16 cellular contexts compared by ENCODE assay signal in genomic region chr1:28812669-28813468, GRCh38. TPM values are rescaled to one million over a fixed set of nuclear protein-coding genes. Genes with fewer than 3 reads are reported as not detected.
DNase-seq lines count a peak whose midpoint lies in the region; TF ChIP-seq lines count a peak whose summit lies in the region.
"Had no signal": no experiment of that assay in that cellular context is flagged by ENCODE, and none has a peak within 500 bp of the region (broad histone marks: within the 10 kb centered on the region; RNA-seq: fewer than 3 reads in every experiment).

No MANE protein-coding gene starts in this region.

- H3K27me3 ChIP-seq in A673 (replicated peaks; ENCODE audit: insufficient read depth, low read depth, low read length, poor library complexity) (peaks cover 31% of the 10 kb centered on the region), HUES48 (ENCODE audit: control insufficient read depth, insufficient read depth, low read length) (peaks cover 48% of the 10 kb centered on the region)
- H3K27me3 ChIP-seq in effector memory CD4-positive, alpha-beta T cell (replicated peaks; ENCODE audit: control insufficient read depth, insufficient read depth, low read length, poor library complexity, severe bottlenecking): peaks cover 26% of the 10 kb centered on the region

- H3K4me3 Mint-ChIP-seq in CD14-positive monocyte: peak overlapping the region in 1 of 2 donors; percentile 84
- no peak overlapping the region for H3K4me3 Mint-ChIP-seq in activated T-helper 2 cell treated with anti-CD3 and anti-CD28 coated beads, Interferon-gamma antibody, Interleukin-2, Interleukin-4, amounts not matched to agents 10 μg/mL and 5 μg/mL and 100 μg/mL, durations not matched to agents 14 hours and 24 hours and 36 hours (ENCODE audit: low read depth)
- no peak overlapping the region for H3K4me3 Mint-ChIP-seq in activated CD4-positive, alpha-beta T cell treated with anti-CD3 and anti-CD28 coated beads, Interleukin-2, amount 10 ng/mL, durations not matched to agents 7 days and 5 days
- H3K4me3 Mint-ChIP-seq: memory B cell had no signal

- H3K27me3 Mint-ChIP-seq in CD14-positive monocyte (ENCODE audit: low read depth in 3 of 3): peaks cover 54 to 75% (median 66%) of the 10 kb centered on the region in 3 donors
- H3K27me3 Mint-ChIP-seq in activated T-helper 2 cell treated with anti-CD3 and anti-CD28 coated beads, Interferon-gamma antibody, Interleukin-2, Interleukin-4, amounts not matched to agents 10 μg/mL and 5 μg/mL and 100 μg/mL, durations not matched to agents 14 hours and 24 hours and 36 hours (ENCODE audit: low read depth): peaks cover 48% of the 10 kb centered on the region
- peaks cover 56% of the 10 kb centered on the region for H3K27me3 Mint-ChIP-seq in activated CD4-positive, alpha-beta T cell treated with anti-CD3 and anti-CD28 coated beads, Interleukin-2, amount 10 ng/mL, durations not matched to agents 7 days and 5 days

- peak overlapping the region; percentile 53; the same call in 1 of the 2 replicates for H3K9ac ChIP-seq in HUES48 (ENCODE audit: low read depth, low read length)

- no peaks in the 10 kb centered on the region for H3K36me3 ChIP-seq in A673 (ENCODE audit: insufficient read depth, low read length, poor library complexity, severe bottlenecking)
- H3K36me3 ChIP-seq in HUES48 (ENCODE audit: control insufficient read depth, insufficient read depth, low read length): no peaks in the 10 kb centered on the region
- no peaks in the 10 kb centered on the region for H3K36me3 ChIP-seq in effector memory CD4-positive, alpha-beta T cell (ENCODE audit: control insufficient read depth, insufficient read depth, low read length)
- H3K36me3 ChIP-seq: heart left ventricle had no signal

- no TSS peak for BruUV-seq in A673 (replicated peaks; lab: Mats Ljungman, UMichigan)

- H3K9me3 Mint-ChIP-seq in CD14-positive monocyte: peaks cover 0 to 7% (median 1%) of the 10 kb centered on the region in 7 donors
- no peaks in the 10 kb centered on the region for H3K9me3 Mint-ChIP-seq in activated T-helper 2 cell treated with anti-CD3 and anti-CD28 coated beads, Interferon-gamma antibody, Interleukin-2, Interleukin-4, amounts not matched to agents 10 μg/mL and 5 μg/mL and 100 μg/mL, durations not matched to agents 14 hours and 24 hours and 36 hours
- H3K9me3 Mint-ChIP-seq in activated CD4-positive, alpha-beta T cell treated with anti-CD3 and anti-CD28 coated beads, Interleukin-2, amount 10 ng/mL, durations not matched to agents 7 days and 5 days: no peaks in the 10 kb centered on the region
- H3K9me3 Mint-ChIP-seq: memory B cell had no signal

- no peaks in the 10 kb centered on the region for H3K9me3 ChIP-seq in A673 (ENCODE audit: low read depth, low read length, poor library complexity, severe bottlenecking)
- H3K9me3 ChIP-seq in HUES48 (ENCODE audit: control insufficient read depth, insufficient read depth, low read length): no peaks in the 10 kb centered on the region
- H3K9me3 ChIP-seq in effector memory CD4-positive, alpha-beta T cell (ENCODE audit: control insufficient read depth, low read length): no peaks in the 10 kb centered on the region
- H3K9me3 ChIP-seq: heart left ventricle had no signal

- TF ChIP-seq CTCF in A673 (conservative IDR thresholded peaks at IDR 0.05; ENCODE audit: low read depth, low read length) (no peak), CD14-positive monocyte (IDR thresholded peaks at IDR 0.05) (no peak)

- CTCF ChIA-PET in A673 (lab: Charles Lee): no interaction called here
- CTCF ChIA-PET in activated CD4-positive, alpha-beta T cell treated with anti-CD3 and anti-CD28 coated beads, Interleukin-2, amount 10 ng/mL, durations not matched to agents 7 days and 5 days (lab: Charles Lee): interaction anchor here (0.6 kb wide), 1 partner anchor 11 kb away, joined by 3 read pairs; no protein-coding TSS in a partner anchor

- H3K27ac ChIP-seq in A673 (ENCODE audit: low read depth, low read length, poor library complexity, severe bottlenecking) (no peak overlapping the region), HUES48 (ENCODE audit: low read depth, low read length) (no peak overlapping the region)
- H3K27ac ChIP-seq in effector memory CD4-positive, alpha-beta T cell (ENCODE audit: insufficient read depth, low read length, poor library complexity, severe bottlenecking): no peak overlapping the region
- H3K27ac ChIP-seq: heart left ventricle had no signal

- H3K4me3 ChIP-seq in A673 (ENCODE audit: low read depth, low read length, poor library complexity, severe bottlenecking) (peak overlapping the region; percentile 25), HUES48 (ENCODE audit: low read depth, low read length) (peak overlapping the region; percentile 54), iPS-11a (ENCODE audit: low read depth, low read length) (peak overlapping the region; percentile 45)
- H3K4me3 ChIP-seq in effector memory CD4-positive, alpha-beta T cell (ENCODE audit: insufficient read depth, low read depth, low read length, poor library complexity, severe bottlenecking): no peak overlapping the region

- intact Hi-C loops in A673 (cut with micrococcal nuclease; ENCODE audit: unreplicated experiment): no loop called here
- intact Hi-C loops in CD14-positive monocyte (cut with micrococcal nuclease): no loop called here
- intact Hi-C loops in activated T-helper 2 cell treated with anti-CD3 and anti-CD28 coated beads, Interferon-gamma antibody, Interleukin-2, Interleukin-4, amounts not matched to agents 10 μg/mL and 5 μg/mL and 100 μg/mL, durations not matched to agents 14 hours and 24 hours and 36 hours (cut with micrococcal nuclease): no loop called here

- no peak for DNase-seq in A673 (ENCODE audit: low spot score)
- peak; percentile 50 for DNase-seq in NCI-H748 treated with DMSO at 0.1 percent for 48 hours (lab: John Stamatoyannopoulos, UW)
- no peak for DNase-seq in effector memory CD4-positive, alpha-beta T cell
- no peak for DNase-seq in CD14-positive monocyte (ENCODE audit: low spot score)
- no peak for DNase-seq in activated T-helper 2 cell treated with anti-CD3 and anti-CD28 coated beads, Interferon-gamma antibody, Interleukin-2, Interleukin-4, amounts not matched to agents 10 μg/mL and 5 μg/mL and 100 μg/mL, durations not matched to agents 14 hours and 24 hours and 36 hours (ENCODE audit: low spot score)
- no peak for DNase-seq in activated CD4-positive, alpha-beta T cell treated with anti-CD3 and anti-CD28 coated beads, Interleukin-2, amount 10 ng/mL, durations not matched to agents 7 days and 5 days
- DNase-seq: AML-193; effector CD8-positive, alpha-beta T cell; GF-D8; heart left ventricle; NK-92 treated with Interleukin-12 subunit alpha and Interleukin-12 subunit beta, amount 100 ng/mL, for 24 hours had no signal

- POLR2A ChIA-PET in A673 (lab: Charles Lee; ENCODE audit: low non-redundant PET): interaction anchor here (0.6 kb wide), 1 partner anchor 170 kb away, joined by 4 read pairs; no protein-coding TSS in a partner anchor
- POLR2A ChIA-PET in activated CD4-positive, alpha-beta T cell treated with anti-CD3 and anti-CD28 coated beads, Interleukin-2, amount 10 ng/mL, durations not matched to agents 7 days and 5 days (lab: Charles Lee): no interaction called here

- no peak overlapping the region for H3K27ac Mint-ChIP-seq in CD14-positive monocyte
- H3K27ac Mint-ChIP-seq in activated T-helper 2 cell treated with anti-CD3 and anti-CD28 coated beads, Interferon-gamma antibody, Interleukin-2, Interleukin-4, amounts not matched to agents 10 μg/mL and 5 μg/mL and 100 μg/mL, durations not matched to agents 14 hours and 24 hours and 36 hours: no peak overlapping the region
- no peak overlapping the region for H3K27ac Mint-ChIP-seq in activated CD4-positive, alpha-beta T cell treated with anti-CD3 and anti-CD28 coated beads, Interleukin-2, amount 10 ng/mL, durations not matched to agents 7 days and 5 days
- H3K27ac Mint-ChIP-seq: memory B cell had no signal

- H3K36me3 Mint-ChIP-seq in CD14-positive monocyte: no peaks in the 10 kb centered on the region
- H3K36me3 Mint-ChIP-seq in activated T-helper 2 cell treated with anti-CD3 and anti-CD28 coated beads, Interferon-gamma antibody, Interleukin-2, Interleukin-4, amounts not matched to agents 10 μg/mL and 5 μg/mL and 100 μg/mL, durations not matched to agents 14 hours and 24 hours and 36 hours (ENCODE audit: low read depth): no peaks in the 10 kb centered on the region
- no peaks in the 10 kb centered on the region for H3K36me3 Mint-ChIP-seq in activated CD4-positive, alpha-beta T cell treated with anti-CD3 and anti-CD28 coated beads, Interleukin-2, amount 10 ng/mL, durations not matched to agents 7 days and 5 days (ENCODE audit: low read depth)
- H3K36me3 Mint-ChIP-seq: memory B cell had no signal

- H3K4me1 ChIP-seq in A673 (ENCODE audit: insufficient read depth, low read length, poor library complexity, severe bottlenecking): no peaks in the 10 kb centered on the region
- H3K4me1 ChIP-seq in HUES48 (ENCODE audit: control insufficient read depth, insufficient read depth, low read length): no peaks in the 10 kb centered on the region
- H3K4me1 ChIP-seq in effector memory CD4-positive, alpha-beta T cell (ENCODE audit: control insufficient read depth, insufficient read depth, low read length, poor library complexity, severe bottlenecking): peaks cover 4% of the 10 kb centered on the region

- peaks cover 5% of the 10 kb centered on the region for H3K4me1 Mint-ChIP-seq in CD14-positive monocyte
- peaks cover 2% of the 10 kb centered on the region for H3K4me1 Mint-ChIP-seq in activated T-helper 2 cell treated with anti-CD3 and anti-CD28 coated beads, Interferon-gamma antibody, Interleukin-2, Interleukin-4, amounts not matched to agents 10 μg/mL and 5 μg/mL and 100 μg/mL, durations not matched to agents 14 hours and 24 hours and 36 hours (ENCODE audit: low read depth)
- peaks cover 6% of the 10 kb centered on the region for H3K4me1 Mint-ChIP-seq in activated CD4-positive, alpha-beta T cell treated with anti-CD3 and anti-CD28 coated beads, Interleukin-2, amount 10 ng/mL, durations not matched to agents 7 days and 5 days

RNA-seq across cellular contexts. Expression of gene OPRD1, which starts 0.9 kb away (rescaled TPM):
- 0.79 and 0.97 TPM in 2 replicates for total RNA-seq in A673 (2021)
- not detected for polyA plus RNA-seq in CD14-positive monocyte
- not detected in 2 replicates for total RNA-seq in activated T-helper 2 cell treated with anti-CD3 and anti-CD28 coated beads, Interferon-gamma antibody, Interleukin-2, Interleukin-4, amounts not matched to agents 10 μg/mL and 5 μg/mL and 100 μg/mL, durations not matched to agents 14 hours and 24 hours and 36 hours
- total RNA-seq in activated CD4-positive, alpha-beta T cell treated with anti-CD3 and anti-CD28 coated beads, Interleukin-2, amount 10 ng/mL, durations not matched to agents 7 days and 5 days: not detected
- total RNA-seq: activated CD8-positive, alpha-beta memory T cell treated with anti-CD3 and anti-CD28 coated beads for 36 hours; T-helper 1 cell treated with Interleukin-12 subunit alpha and Interleukin-12 subunit beta and Interleukin-4 antibody, amounts not matched to agents 30 ng/mL and 1 ng/mL, for 36 hours had no signal
